Comparison of ENCODE assay signal across 8 cellular contexts in genomic region chr4:106201373-106201772, GRCh38.
DNase-seq lines count a peak whose midpoint lies in the region; ATAC-seq and TF ChIP-seq lines count a peak whose summit lies in the region.

No MANE protein-coding gene starts in this region.

- H3K36me3 ChIP-seq in cardiac muscle cell (no peaks in the 10 kb centered on the region), transverse colon (no peaks in the 10 kb centered on the region)

- no peaks in the 10 kb centered on the region for H3K27me3 Mint-ChIP-seq in T-helper 2 cell treated with Interferon-gamma antibody and Interleukin-4, amounts not matched to agents 5 μg/mL and 100 μg/mL, for 36 hours (ENCODE audit: low read depth)

- in situ Hi-C loops in transverse colon (cut with MboI; ENCODE audit: low pct_ligation_motif_present in 1 of 4, low pct_unique_long_range_greater_than_20kb in 1 of 4, low sequenced_read_pairs in 3 of 4): no loop called here

- peak; percentile 37 to 44 for DNase-seq in cardiac muscle cell (ENCODE audit: low read depth in 1 of 2, low spot score in 1 of 2)
- no peak for DNase-seq in right cardiac atrium
- peak; percentile 38 for DNase-seq in NCI-H748 (lab: John Stamatoyannopoulos, UW; ENCODE audit: unreplicated experiment)
- DNase-seq in epithelial cell of esophagus (ENCODE audit: low read depth): peak; percentile 8
- DNase-seq in transverse colon: no peak
- DNase-seq in NCI-H1417 treated with DMSO at 0.1 percent for 48 hours (lab: John Stamatoyannopoulos, UW): no peak
- DNase-seq in T-helper 2 cell treated with Interferon-gamma antibody and Interleukin-4, amounts not matched to agents 5 μg/mL and 100 μg/mL, for 36 hours (ENCODE audit: low spot score): no peak
- no peak for DNase-seq in UCSD-AML1 (lab: John Stamatoyannopoulos, UW; ENCODE audit: unreplicated experiment)

- H3K4me1 ChIP-seq in cardiac muscle cell (ENCODE audit: low read depth): no peaks in the 10 kb centered on the region
- no peaks in the 10 kb centered on the region for H3K4me1 ChIP-seq in right cardiac atrium (ENCODE audit: control insufficient read depth, insufficient read depth, low read length)
- H3K4me1 ChIP-seq in transverse colon: no peaks in the 10 kb centered on the region

- H3K9me3 ChIP-seq in cardiac muscle cell (ENCODE audit: low read depth): no peaks in the 10 kb centered on the region
- no peaks in the 10 kb centered on the region for H3K9me3 ChIP-seq in right cardiac atrium (ENCODE audit: control insufficient read depth, low read length)
- no peaks in the 10 kb centered on the region for H3K9me3 ChIP-seq in transverse colon

- ATAC-seq in right cardiac atrium: no peak

- no peak overlapping the region for H3K27ac ChIP-seq in cardiac muscle cell
- no peak overlapping the region for H3K27ac ChIP-seq in right cardiac atrium (ENCODE audit: low read length)
- no peak overlapping the region for H3K27ac ChIP-seq in transverse colon

- H3K4me3 Mint-ChIP-seq in T-helper 2 cell treated with Interferon-gamma antibody and Interleukin-4, amounts not matched to agents 5 μg/mL and 100 μg/mL, for 36 hours: no peak overlapping the region

- H3K27me3 ChIP-seq in cardiac muscle cell (no peaks in the 10 kb centered on the region), right cardiac atrium (ENCODE audit: control insufficient read depth, insufficient read depth) (no peaks in the 10 kb centered on the region), transverse colon (no peaks in the 10 kb centered on the region)

- TF ChIP-seq EP300 in transverse colon (IDR thresholded peaks at IDR 0.05; ENCODE audit: low read depth): no peak

- no peaks in the 10 kb centered on the region for H3K36me3 Mint-ChIP-seq in T-helper 2 cell treated with Interferon-gamma antibody and Interleukin-4, amounts not matched to agents 5 μg/mL and 100 μg/mL, for 36 hours (ENCODE audit: low read depth)

- TF ChIP-seq POLR2A in transverse colon (IDR thresholded peaks at IDR 0.05): no peak

- no peaks in the 10 kb centered on the region for H3K9me3 Mint-ChIP-seq in T-helper 2 cell treated with Interferon-gamma antibody and Interleukin-4, amounts not matched to agents 5 μg/mL and 100 μg/mL, for 36 hours

- no peaks in the 10 kb centered on the region for H3K4me1 Mint-ChIP-seq in T-helper 2 cell treated with Interferon-gamma antibody and Interleukin-4, amounts not matched to agents 5 μg/mL and 100 μg/mL, for 36 hours (ENCODE audit: low read depth)

- intact Hi-C loops in right cardiac atrium (cut with DNase I) (no loop called here), transverse colon (cut with DNase I; ENCODE audit: low total_unique reads) (no loop called here)

- H3K27ac Mint-ChIP-seq in T-helper 2 cell treated with Interferon-gamma antibody and Interleukin-4, amounts not matched to agents 5 μg/mL and 100 μg/mL, for 36 hours: no peak overlapping the region

- TF ChIP-seq CTCF in cardiac muscle cell (IDR thresholded peaks at IDR 0.05; ENCODE audit: low read depth, low read length): peak; percentile 64
- TF ChIP-seq CTCF in epithelial cell of esophagus (IDR thresholded peaks at IDR 0.05; ENCODE audit: insufficient read depth, low read depth, low read length, missing control alignments): peak; percentile 38
- TF ChIP-seq CTCF in transverse colon (IDR thresholded peaks at IDR 0.05): peak in 3 of 5 experiments; percentile 11 to 21 (median 13)

- H3K4me3 ChIP-seq in cardiac muscle cell (no peak overlapping the region), right cardiac atrium (ENCODE audit: low read length) (no peak overlapping the region), epithelial cell of esophagus (ENCODE audit: low read length) (no peak overlapping the region), transverse colon (no peak overlapping the region)

Comparison
In these comparisons a context has a peak if more than half of its experiments do, and no peak if none do; other contexts are left out.
1. DNase-seq: peak in cardiac muscle cell (2 of 2), NCI-H748 (single experiment) and epithelial cell of esophagus (single experiment); none in right cardiac atrium (0 of 3), transverse colon (single experiment), NCI-H1417 treated with DMSO at 0.1 percent for 48 hours (single experiment), T-helper 2 cell treated with Interferon-gamma antibody and Interleukin-4, amounts not matched to agents 5 μg/mL and 100 μg/mL, for 36 hours (single experiment) and UCSD-AML1 (single experiment).
2. CTCF ChIP-seq: peak in every context shown above with its lines; median percentile 64 in cardiac muscle cell; 38 in epithelial cell of esophagus; 13 in transverse colon.